14 cellular contexts compared by ENCODE assay signal in genomic region chr12:42162198-42162597, GRCh38. TPM values are rescaled to one million over a fixed set of nuclear protein-coding genes. Genes with fewer than 3 reads are reported as not detected.
DNase-seq lines count a peak whose midpoint lies in the region; ATAC-seq lines count a peak whose summit lies in the region.
"Had no signal": no experiment of that assay in that cellular context is flagged by ENCODE, and none has a peak within 500 bp of the region (broad histone marks: within the 10 kb centered on the region; RNA-seq: fewer than 3 reads in every experiment).

No MANE protein-coding gene starts in this region.

- H3K4me3 Mint-ChIP-seq in central memory CD8-positive, alpha-beta T cell = no peak overlapping the region
- H3K4me3 Mint-ChIP-seq in natural killer cell treated with Interleukin-12 subunit alpha and Interleukin-12 subunit beta and Interleukin-15 and Interleukin-18, amount 100 ng/mL, for 72 hours = no peak overlapping the region
- H3K4me3 Mint-ChIP-seq: activated B cell treated with CpG ODN at 0.5 μM for 24 hours had no signal

- peaks cover 18% of the 10 kb centered on the region for H3K4me1 Mint-ChIP-seq in central memory CD8-positive, alpha-beta T cell
- peaks cover 11 to 15% of the 10 kb centered on the region in 2 donors for H3K4me1 Mint-ChIP-seq in natural killer cell treated with Interleukin-12 subunit alpha and Interleukin-12 subunit beta and Interleukin-15 and Interleukin-18, amount 100 ng/mL, for 72 hours (ENCODE audit: low read depth in 2 of 2)

- H3K4me1 ChIP-seq in HAP-1 = no peaks in the 10 kb centered on the region

- in situ Hi-C loops in HAP-1 (cut with MboI; ENCODE audit: low sequenced_read_pairs) = no loop called here

- no peaks in the 10 kb centered on the region for H3K9me3 Mint-ChIP-seq in central memory CD8-positive, alpha-beta T cell
- H3K9me3 Mint-ChIP-seq in natural killer cell treated with Interleukin-12 subunit alpha and Interleukin-12 subunit beta and Interleukin-15 and Interleukin-18, amount 100 ng/mL, for 72 hours = no peaks in the 10 kb centered on the region
- H3K9me3 Mint-ChIP-seq: activated B cell treated with CpG ODN at 0.5 μM for 24 hours had no signal

- H3K9me3 ChIP-seq in HAP-1 = no peaks in the 10 kb centered on the region
- H3K9me3 ChIP-seq: adrenal gland had no signal

- peaks cover 11% of the 10 kb centered on the region for H3K36me3 ChIP-seq in HAP-1 (replicated peaks)

- H3K27me3 ChIP-seq in HAP-1 (ENCODE audit: low read depth) = no peaks in the 10 kb centered on the region
- H3K27me3 ChIP-seq: adrenal gland had no signal

- H3K4me3 ChIP-seq in HAP-1 = no peak overlapping the region
- H3K4me3 ChIP-seq: adrenal gland, SK-N-MC had no signal

- peaks cover 11% of the 10 kb centered on the region for H3K36me3 Mint-ChIP-seq in central memory CD8-positive, alpha-beta T cell (ENCODE audit: insufficient read depth)
- no peaks in the 10 kb centered on the region for H3K36me3 Mint-ChIP-seq in natural killer cell treated with Interleukin-12 subunit alpha and Interleukin-12 subunit beta and Interleukin-15 and Interleukin-18, amount 100 ng/mL, for 72 hours

- H3K27me3 Mint-ChIP-seq in central memory CD8-positive, alpha-beta T cell = no peaks in the 10 kb centered on the region
- H3K27me3 Mint-ChIP-seq in natural killer cell treated with Interleukin-12 subunit alpha and Interleukin-12 subunit beta and Interleukin-15 and Interleukin-18, amount 100 ng/mL, for 72 hours = no peaks in the 10 kb centered on the region
- H3K27me3 Mint-ChIP-seq: activated B cell treated with CpG ODN at 0.5 μM for 24 hours had no signal

- peak; percentile 77 for DNase-seq in EL
- peak; percentile 81 for DNase-seq in M059J (ENCODE audit: low read depth)
- DNase-seq in central memory CD8-positive, alpha-beta T cell (ENCODE audit: low spot score in 2 of 2) = no peak
- no peak for DNase-seq in natural killer cell treated with Interleukin-12 subunit alpha and Interleukin-12 subunit beta and Interleukin-15 and Interleukin-18, amount 100 ng/mL, for 72 hours (ENCODE audit: low spot score)
- no peak for DNase-seq in HAP-1 (ENCODE audit: low spot score in 2 of 2)
- DNase-seq: activated B cell treated with CpG ODN at 0.5 μM for 24 hours; adrenal gland; foreskin melanocyte; islet precursor cell; Kasumi-1; NK-92 treated with Interleukin-12 subunit alpha and Interleukin-12 subunit beta, amount 100 ng/mL, for 24 hours had no signal

- ATAC-seq in central memory CD8-positive, alpha-beta T cell (replicated peaks; ENCODE audit: extremely low read depth, poor library complexity, severe bottlenecking) = no peak
- ATAC-seq in natural killer cell treated with Interleukin-12 subunit alpha and Interleukin-12 subunit beta and Interleukin-15 and Interleukin-18, amount 100 ng/mL, for 72 hours = no peak
- no peak for ATAC-seq in HG03521 (IDR thresholded peaks at IDR 0.05; ENCODE audit: unreplicated experiment)
- ATAC-seq in GM18868 (IDR thresholded peaks at IDR 0.05; ENCODE audit: unreplicated experiment) = no peak

- peak overlapping the region; percentile 58 for H3K27ac Mint-ChIP-seq in central memory CD8-positive, alpha-beta T cell (ENCODE audit: low read depth)
- peak overlapping the region; percentile 3 to 12 for H3K27ac Mint-ChIP-seq in natural killer cell treated with Interleukin-12 subunit alpha and Interleukin-12 subunit beta and Interleukin-15 and Interleukin-18, amount 100 ng/mL, for 72 hours

RNA-seq across cellular contexts. Expression of gene GXYLT1, which starts 17.5 kb away (rescaled TPM):
- total RNA-seq in M059J (2014; rRNA removed; shearing (Covaris generic)) = 9.7 and 16.1 TPM in 2 replicates
- total RNA-seq in natural killer cell treated with Interleukin-12 subunit alpha and Interleukin-12 subunit beta and Interleukin-15 and Interleukin-18, amount 100 ng/mL, for 72 hours = 10 to 100 TPM; 10.3 to 12.2 TPM

Comparison
In these comparisons a context has a peak if more than half of its experiments do, and no peak if none do; other contexts are left out.
1. DNase-seq: peak in EL (single experiment) and M059J (single experiment); none in central memory CD8-positive, alpha-beta T cell (0 of 2), natural killer cell treated with Interleukin-12 subunit alpha and Interleukin-12 subunit beta and Interleukin-15 and Interleukin-18, amount 100 ng/mL, for 72 hours (single experiment) and HAP-1 (0 of 2).